ENCODE assay signal across 1 cellular context in the genomic region with DNA sequence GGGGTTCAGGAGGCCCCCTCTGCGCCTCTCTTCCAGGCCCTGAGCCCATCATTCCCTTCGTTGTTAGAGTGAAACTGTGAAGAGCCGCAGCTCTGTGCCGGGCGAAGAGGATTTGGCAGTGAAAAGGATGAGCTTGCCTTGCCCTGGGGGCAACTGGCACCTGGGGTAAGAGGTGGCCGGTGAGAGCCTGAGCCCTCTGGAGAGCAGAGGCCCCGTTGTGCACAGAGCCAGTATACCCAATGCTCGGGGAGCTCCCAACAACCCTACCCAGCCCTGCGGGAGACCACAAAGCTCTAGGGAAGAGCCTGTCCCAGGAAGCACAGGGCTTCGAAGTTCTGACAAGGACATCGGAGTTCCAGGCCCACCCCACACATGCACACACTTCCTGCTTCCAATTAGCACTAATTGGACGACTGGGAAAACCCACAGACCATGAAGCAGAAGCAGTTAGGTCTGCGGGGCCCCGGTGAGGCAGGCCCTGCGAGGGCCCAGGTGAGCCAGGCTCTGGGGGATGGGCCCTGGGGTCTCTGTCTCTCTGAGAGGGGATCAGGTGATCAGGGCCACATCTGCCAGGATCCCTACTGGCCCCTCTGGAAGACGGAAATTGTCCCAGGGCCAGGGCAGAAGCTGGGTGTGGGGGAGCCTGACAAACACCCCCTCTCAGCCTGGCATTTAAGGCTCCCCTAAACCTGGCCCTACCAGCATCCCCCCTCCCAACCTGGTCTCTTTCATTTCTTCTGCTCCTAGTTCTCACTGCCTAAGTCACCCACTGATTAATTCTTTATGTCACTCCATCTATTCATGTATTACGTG.
TF ChIP-seq lines count a peak whose summit lies in the region.

No MANE protein-coding gene starts in this region.

TF ChIP-seq in liver, 16 proteins besides CTCF, POLR2A, EP300 and RAD21 (continued from another document):
- TF ChIP-seq, protein P1, sequence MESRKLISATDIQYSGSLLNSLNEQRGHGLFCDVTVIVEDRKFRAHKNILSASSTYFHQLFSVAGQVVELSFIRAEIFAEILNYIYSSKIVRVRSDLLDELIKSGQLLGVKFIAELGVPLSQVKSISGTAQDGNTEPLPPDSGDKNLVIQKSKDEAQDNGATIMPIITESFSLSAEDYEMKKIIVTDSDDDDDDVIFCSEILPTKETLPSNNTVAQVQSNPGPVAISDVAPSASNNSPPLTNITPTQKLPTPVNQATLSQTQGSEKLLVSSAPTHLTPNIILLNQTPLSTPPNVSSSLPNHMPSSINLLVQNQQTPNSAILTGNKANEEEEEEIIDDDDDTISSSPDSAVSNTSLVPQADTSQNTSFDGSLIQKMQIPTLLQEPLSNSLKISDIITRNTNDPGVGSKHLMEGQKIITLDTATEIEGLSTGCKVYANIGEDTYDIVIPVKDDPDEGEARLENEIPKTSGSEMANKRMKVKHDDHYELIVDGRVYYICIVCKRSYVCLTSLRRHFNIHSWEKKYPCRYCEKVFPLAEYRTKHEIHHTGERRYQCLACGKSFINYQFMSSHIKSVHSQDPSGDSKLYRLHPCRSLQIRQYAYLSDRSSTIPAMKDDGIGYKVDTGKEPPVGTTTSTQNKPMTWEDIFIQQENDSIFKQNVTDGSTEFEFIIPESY (IDR thresholded peaks at IDR 0.05) = no peak
TF ChIP-seq in liver: peak in this region for 0.
